15 cellular contexts compared by ENCODE assay signal in genomic region chr14:96821501-96821900, GRCh38. TPM values are rescaled to one million over a fixed set of nuclear protein-coding genes. Genes with fewer than 3 reads are reported as not detected.
DNase-seq lines count a peak whose midpoint lies in the region; ATAC-seq and FAIRE-seq lines count a peak whose summit lies in the region.
"Had no signal": no experiment of that assay in that cellular context is flagged by ENCODE, and none has a peak within 500 bp of the region (broad histone marks: within the 10 kb centered on the region; RNA-seq: fewer than 3 reads in every experiment).

No MANE protein-coding gene starts in this region.

- no peak overlapping the region for H3K4ac ChIP-seq in mesenchymal stem cell (ENCODE audit: low read depth in 1 of 2, low read length in 2 of 2)

- H3K27me3 ChIP-seq in mesenchymal stem cell (ENCODE audit: control insufficient read depth in 1 of 2, insufficient read depth in 1 of 2, low read length in 2 of 2) = no peaks in the 10 kb centered on the region

- no peak for FAIRE-seq in RCC 7860 (lab: Jason Lieb, UNC)

- H3K4me1 ChIP-seq in mesenchymal stem cell (ENCODE audit: control insufficient read depth, insufficient read depth, low read depth, low read length) = no peaks in the 10 kb centered on the region

- peak overlapping the region in 1 of 2 experiments; percentile 40 for H3K23ac ChIP-seq in mesenchymal stem cell (ENCODE audit: low read length in 2 of 2)

- H2BK12ac ChIP-seq in mesenchymal stem cell (ENCODE audit: low read length in 2 of 2) = no peak overlapping the region

- DNase-seq in DMS 273 treated with DMSO at 0.1 percent for 48 hours (lab: John Stamatoyannopoulos, UW) (peak; percentile 38), NCI-H2171 (lab: John Stamatoyannopoulos, UW) (peak; percentile 50), astrocyte of the hippocampus (ENCODE audit: low read depth, low spot score) (peak; percentile 16), mesenchymal stem cell (no peak), RCC 7860 (ENCODE audit: low spot score) (no peak), GDM1 (lab: John Stamatoyannopoulos, UW) (no peak)
- DNase-seq: Calu3; CD4-positive, CD25-positive, alpha-beta regulatory T cell; KBM-7; NCI-H1092 treated with DMSO at 0.1 percent for 48 hours; NCI-H187; NCI-H510A treated with DMSO at 0.1 percent for 48 hours; SHP77 treated with DMSO at 0.1 percent for 48 hours had no signal

- no peaks in the 10 kb centered on the region for H3K36me3 ChIP-seq in mesenchymal stem cell (ENCODE audit: control insufficient read depth in 1 of 2, insufficient read depth in 2 of 2, low read depth in 1 of 2, low read length in 2 of 2)

- H3K79me1 ChIP-seq in mesenchymal stem cell (replicated peaks; ENCODE audit: low read length, poor library complexity, severe bottlenecking) = peaks cover 18% of the 10 kb centered on the region

- no peak overlapping the region for H2AK5ac ChIP-seq in mesenchymal stem cell (ENCODE audit: low read length, severe bottlenecking)

- no peak overlapping the region for H2BK5ac ChIP-seq in mesenchymal stem cell (ENCODE audit: low read depth, low read length, poor library complexity, severe bottlenecking)

- no peak overlapping the region for H2BK15ac ChIP-seq in mesenchymal stem cell (ENCODE audit: low read depth, poor library complexity, severe bottlenecking)

- no peak overlapping the region for H4K91ac ChIP-seq in mesenchymal stem cell (ENCODE audit: low read length)

- H3K14ac ChIP-seq in mesenchymal stem cell (ENCODE audit: low read length in 2 of 2) = no peak overlapping the region

- no peak overlapping the region for H3K18ac ChIP-seq in mesenchymal stem cell (ENCODE audit: low read depth in 1 of 2, low read length in 2 of 2)

- H3K9ac ChIP-seq in mesenchymal stem cell (ENCODE audit: low read length) = no peak overlapping the region

- H3K4me2 ChIP-seq in mesenchymal stem cell (ENCODE audit: low read length, poor library complexity, severe bottlenecking) = no peak overlapping the region

- WGBS in mesenchymal stem cell = 97% methylated on average over 3 of the region's 3 CpGs

- no peak overlapping the region for H3K27ac ChIP-seq in mesenchymal stem cell (ENCODE audit: low read length, poor library complexity, severe bottlenecking)

- no peak overlapping the region for H2AFZ ChIP-seq in mesenchymal stem cell (ENCODE audit: low read depth, low read length)

- H3K9me3 ChIP-seq in mesenchymal stem cell (ENCODE audit: control insufficient read depth, low read length) = no peaks in the 10 kb centered on the region

- H2BK120ac ChIP-seq in mesenchymal stem cell (ENCODE audit: low read depth, low read length) = no peak overlapping the region

- H3K4me3 ChIP-seq in mesenchymal stem cell (ENCODE audit: insufficient read depth in 1 of 2, low read depth in 1 of 2, low read length in 2 of 2) = no peak overlapping the region

- ATAC-seq in GM19397 (IDR thresholded peaks at IDR 0.05; ENCODE audit: unreplicated experiment) = no peak
- ATAC-seq: Panc1 had no signal

- peak overlapping the region; percentile 30 for H4K8ac ChIP-seq in mesenchymal stem cell (ENCODE audit: low read length)

RNA-seq across cellular contexts. Expression of gene VRK1, which starts 24.3 kb away (rescaled TPM):
- 7.0 TPM for polyA plus RNA-seq in mesenchymal stem cell (2013, experiment 1 of 2)
- polyA plus RNA-seq in mesenchymal stem cell (2013, experiment 2 of 2) = 6.9 TPM

Comparison
In these comparisons a context has a peak if more than half of its experiments do, and no peak if none do; other contexts are left out.
1. DNase-seq: peak in DMS 273 treated with DMSO at 0.1 percent for 48 hours (single experiment), NCI-H2171 (single experiment) and astrocyte of the hippocampus (single experiment); none in mesenchymal stem cell (single experiment), RCC 7860 (single experiment) and GDM1 (single experiment).